23 cellular contexts compared by ENCODE assay signal in the genomic region with DNA sequence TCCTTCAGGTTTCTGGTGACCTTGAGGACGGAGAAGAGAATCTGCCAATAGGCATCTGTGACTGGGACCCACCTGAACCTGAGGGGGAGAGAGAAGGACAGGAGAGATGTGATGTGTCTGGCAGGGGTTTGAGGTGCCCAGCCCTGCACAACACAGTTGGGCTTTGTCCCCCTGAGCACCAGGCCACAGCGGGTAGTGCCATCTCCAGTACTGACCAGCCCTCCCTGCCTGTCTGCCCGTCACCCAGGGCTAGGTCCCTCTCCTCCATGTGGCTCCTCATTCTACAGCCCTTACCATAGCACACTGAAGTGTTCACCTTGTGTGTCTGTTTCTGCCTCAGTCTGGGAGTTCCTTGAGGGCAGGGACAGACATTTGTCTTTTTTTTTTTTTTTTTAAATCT.
"Had no signal": no experiment of that assay in that cellular context is flagged by ENCODE, and none has a peak within 500 bp of the region (broad histone marks: within the 10 kb centered on the region; RNA-seq: fewer than 3 reads in every experiment).

No MANE protein-coding gene starts in this region.

- H3K27ac Mint-ChIP-seq: activated CD4-positive, alpha-beta T cell treated with anti-CD3 and anti-CD28 coated beads, Interleukin-2, amount 10 ng/mL, durations not matched to agents 24 days and 14 days had no signal

- H3K9me3 ChIP-seq: adrenal gland, ascending aorta, esophagus squamous epithelium, gastrocnemius medialis had no signal

- H3K4me1 ChIP-seq: adrenal gland, ascending aorta, esophagus squamous epithelium, gastrocnemius medialis had no signal

- H3K4me3 ChIP-seq: adrenal gland, ascending aorta, esophagus squamous epithelium, gastrocnemius medialis, SK-N-MC had no signal

- H3K4me3 Mint-ChIP-seq: activated CD4-positive, alpha-beta T cell treated with anti-CD3 and anti-CD28 coated beads, Interleukin-2, amount 10 ng/mL, durations not matched to agents 24 days and 14 days; activated naive CD8-positive, alpha-beta T cell; central memory CD8-positive, alpha-beta T cell; neural crest cell had no signal

- H3K4me1 Mint-ChIP-seq: neural crest cell had no signal

- H3K36me3 ChIP-seq: adrenal gland, gastrocnemius medialis had no signal

- H3K27me3 Mint-ChIP-seq: activated CD4-positive, alpha-beta T cell treated with anti-CD3 and anti-CD28 coated beads, Interleukin-2, amount 10 ng/mL, durations not matched to agents 24 days and 14 days; activated naive CD8-positive, alpha-beta T cell; central memory CD8-positive, alpha-beta T cell had no signal

- H3K27ac ChIP-seq: adrenal gland, ascending aorta, esophagus squamous epithelium, gastrocnemius medialis, SK-N-MC, VCaP had no signal

- DNase-seq: activated CD4-positive, alpha-beta T cell treated with anti-CD3 and anti-CD28 coated beads, Interleukin-2, amount 10 ng/mL, durations not matched to agents 24 days and 14 days; activated gamma-delta T cell treated with Interleukin-2 at 50 U/mL for 16 hours; activated T-cell treated with anti-CD3 and anti-CD28 coated beads, Interleukin-2, amount 50 U/mL, for 48 hours; adrenal gland; effector memory CD4-positive, alpha-beta T cell; esophagus squamous epithelium; gastrocnemius medialis; head of caudate nucleus; hypothalamus; islet precursor cell; left cardiac atrium; occipital lobe; small intestine; stimulated activated naive CD4-positive, alpha-beta T cell treated with Interleukin-2 at 50 U/mL for 16 hours; SW 1271 had no signal

- ATAC-seq: activated CD4-positive, CD25-positive, alpha-beta regulatory T cell treated with anti-CD3 and anti-CD28 coated beads, Interleukin-2, amount 50 U/mL, for 24 hours; gastrocnemius medialis; left cardiac atrium; sciatic nerve had no signal

- H3K9me3 Mint-ChIP-seq: central memory CD8-positive, alpha-beta T cell; neural crest cell had no signal
